Comparison of ENCODE assay signal across 11 cellular contexts in genomic region chr7:128939075-128939860, GRCh38. TPM values are rescaled to one million over a fixed set of nuclear protein-coding genes. Genes with fewer than 3 reads are reported as not detected.
DNase-seq lines count a peak whose midpoint lies in the region; ATAC-seq, FAIRE-seq and TF ChIP-seq lines count a peak whose summit lies in the region.
"Had no signal": no experiment of that assay in that cellular context is flagged by ENCODE, and none has a peak within 500 bp of the region (broad histone marks: within the 10 kb centered on the region; RNA-seq: fewer than 3 reads in every experiment).

No MANE protein-coding gene starts in this region.

- no peak for FAIRE-seq in HTR-8/SVneo (lab: Jason Lieb, UNC)

- DNase-seq in Ammon's horn (ENCODE audit: low spot score): peak; percentile 54
- peak; percentile 34 for DNase-seq in activated CD8-positive, alpha-beta T cell treated with anti-CD3 and anti-CD28 coated beads for 36 hours
- peak in 2 of 3 donors; percentile 33 to 56 for DNase-seq in right lobe of liver
- no peak for DNase-seq in gastrocnemius medialis
- no peak for DNase-seq in stimulated activated CD4-positive, alpha-beta T cell treated with anti-CD3 and anti-CD28 coated beads, Interleukin-4, amount 100 ng/mL, for 4 hours
- no peak for DNase-seq in HTR-8/SVneo (ENCODE audit: insufficient read length, low spot score)
- DNase-seq in MG63: no peak
- DNase-seq: activated CD4-positive, alpha-beta T cell treated with anti-CD3 and anti-CD28 coated beads, Interleukin-2, amount 50 U/mL, for 4 hours; EL had no signal

- WGBS in right lobe of liver (ENCODE audit: insufficient coverage, low coverage, low lambda C conversion rate, missing lambda C conversion rate): no CpG with 5 or more reads among the region's 7 CpGs

- POLR2A ChIA-PET in activated CD8-positive, alpha-beta T cell treated with anti-CD3 and anti-CD28 coated beads for 36 hours (lab: Charles Lee): interaction anchor here (0.9 kb wide), 1 partner anchor 116 kb away, joined by 3 read pairs; the partner anchor contains the start of gene TNPO3

- in situ Hi-C loops in gastrocnemius medialis (cut with MboI; ENCODE audit: low sequenced_read_pairs in 4 of 4): no loop called here

- peak overlapping the region in 2 of 3 donors; percentile 28 to 53 for H3K27ac ChIP-seq in right lobe of liver
- no peak overlapping the region for H3K27ac ChIP-seq in gastrocnemius medialis

- ATAC-seq in GM21423 (IDR thresholded peaks at IDR 0.05; ENCODE audit: unreplicated experiment): peak; percentile 17
- ATAC-seq in activated CD8-positive, alpha-beta T cell treated with anti-CD3 and anti-CD28 coated beads for 36 hours: peak; percentile 52
- peak in 3 of 4 donors; percentile 8 to 35 (median 18) for ATAC-seq in right lobe of liver
- no peak for ATAC-seq in gastrocnemius medialis

- H3K4me1 ChIP-seq in right lobe of liver (peaks cover 0 to 35% (median 5%) of the 10 kb centered on the region in 4 donors), gastrocnemius medialis (peaks cover 4 to 5% of the 10 kb centered on the region in 2 donors)

- H3K36me3 ChIP-seq in right lobe of liver (no peaks in the 10 kb centered on the region), gastrocnemius medialis (no peaks in the 10 kb centered on the region), MG63 (no peaks in the 10 kb centered on the region)

- intact Hi-C loops in activated CD8-positive, alpha-beta T cell treated with anti-CD3 and anti-CD28 coated beads for 36 hours (cut with micrococcal nuclease): no loop called here
- intact Hi-C loops in right lobe of liver (cut with DNase I) (no loop called here), gastrocnemius medialis (cut with DNase I; ENCODE audit: low total_unique reads) (no loop called here)

- peaks cover 24% of the 10 kb centered on the region for H3K27me3 Mint-ChIP-seq in activated CD8-positive, alpha-beta T cell treated with anti-CD3 and anti-CD28 coated beads for 36 hours

- H3K36me3 Mint-ChIP-seq in activated CD8-positive, alpha-beta T cell treated with anti-CD3 and anti-CD28 coated beads for 36 hours (ENCODE audit: low read depth): no peaks in the 10 kb centered on the region

- no peak for TF ChIP-seq CTCF in activated CD8-positive, alpha-beta T cell treated with anti-CD3 and anti-CD28 coated beads for 36 hours (IDR thresholded peaks at IDR 0.05)
- no peak for TF ChIP-seq CTCF in right lobe of liver (IDR thresholded peaks at IDR 0.05)
- TF ChIP-seq CTCF in gastrocnemius medialis (IDR thresholded peaks at IDR 0.05 in 4 of 5, conservative IDR thresholded peaks at IDR 0.05 in 1 of 5): no peak

- no peaks in the 10 kb centered on the region for H3K9me3 ChIP-seq in right lobe of liver
- H3K9me3 ChIP-seq in gastrocnemius medialis: no peaks in the 10 kb centered on the region
- no peaks in the 10 kb centered on the region for H3K9me3 ChIP-seq in MG63

- CTCF ChIA-PET in activated CD8-positive, alpha-beta T cell treated with anti-CD3 and anti-CD28 coated beads for 36 hours (lab: Charles Lee): interaction anchor here (1.0 to 1.6 kb wide), 3 partner anchors 24 to 152 kb away, joined by 3 to 6 read pairs (median 4); no protein-coding TSS in a partner anchor

- H3K27ac Mint-ChIP-seq in activated CD8-positive, alpha-beta T cell treated with anti-CD3 and anti-CD28 coated beads for 36 hours: no peak overlapping the region

- H3K9me3 Mint-ChIP-seq in activated CD8-positive, alpha-beta T cell treated with anti-CD3 and anti-CD28 coated beads for 36 hours: no peaks in the 10 kb centered on the region

- H3K4me1 Mint-ChIP-seq in activated CD8-positive, alpha-beta T cell treated with anti-CD3 and anti-CD28 coated beads for 36 hours (ENCODE audit: low read depth): peaks cover 31% of the 10 kb centered on the region

- H3K4me3 ChIP-seq in right lobe of liver: peak overlapping the region in 2 of 3 donors; percentile 10 to 83
- peak overlapping the region in 2 of 4 donors; percentile 52 to 53 for H3K4me3 ChIP-seq in gastrocnemius medialis
- H3K4me3 ChIP-seq in MG63: no peak overlapping the region

- no peak for TF ChIP-seq POLR2A in right lobe of liver (IDR thresholded peaks at IDR 0.05)
- no peak for TF ChIP-seq POLR2A in gastrocnemius medialis (IDR thresholded peaks at IDR 0.05)

- H3K4me3 Mint-ChIP-seq in activated CD8-positive, alpha-beta T cell treated with anti-CD3 and anti-CD28 coated beads for 36 hours: peak overlapping the region; percentile 80

- no peaks in the 10 kb centered on the region for H3K27me3 ChIP-seq in right lobe of liver
- H3K27me3 ChIP-seq in gastrocnemius medialis: peaks cover 22 to 33% (median 28%) of the 10 kb centered on the region in 3 donors
- H3K27me3 ChIP-seq in MG63: no peaks in the 10 kb centered on the region

RNA-seq across cellular contexts. Expression of gene IRF5, which starts 1.5 kb away (rescaled TPM):
- total RNA-seq in activated CD8-positive, alpha-beta T cell treated with anti-CD3 and anti-CD28 coated beads for 36 hours: 1 to 10 TPM; 6.5 to 7.7 TPM
- total RNA-seq in right lobe of liver (1 to 10 TPM; 4.6 to 8.9 (median 6.4) TPM), gastrocnemius medialis (1 to 10 TPM in 3 of 4 donors, under 1 TPM in 1; 0.27 to 3.8 (median 2.8) TPM)
- total RNA-seq in MG63 (2014; rRNA removed; shearing (Covaris generic); ENCODE audit: low replicate concordance): 0.89 and 2.4 TPM in 2 replicates

RNA-seq across cellular contexts. Expression of gene KCP, which starts 28.8 kb away (rescaled TPM):
- not detected for total RNA-seq in activated CD8-positive, alpha-beta T cell treated with anti-CD3 and anti-CD28 coated beads for 36 hours
- total RNA-seq in right lobe of liver: under 1 TPM in 4 of 6 experiments, not detected in 2; 0.10 to 0.22 (median 0.12) TPM
- total RNA-seq in gastrocnemius medialis: under 1 TPM in 1 of 4 donors, not detected in 3; 0.10 TPM
- total RNA-seq in MG63 (2014; rRNA removed; shearing (Covaris generic); ENCODE audit: low replicate concordance): not detected in 2 replicates
- total RNA-seq: fibroblast of villous mesenchyme had no signal

Comparison
In these comparisons a context has a peak if more than half of its experiments do, and no peak if none do; other contexts are left out.
1. DNase-seq: peak in Ammon's horn (single experiment), activated CD8-positive, alpha-beta T cell treated with anti-CD3 and anti-CD28 coated beads for 36 hours (single experiment) and right lobe of liver (2 of 3); none in gastrocnemius medialis (0 of 2), stimulated activated CD4-positive, alpha-beta T cell treated with anti-CD3 and anti-CD28 coated beads, Interleukin-4, amount 100 ng/mL, for 4 hours (0 of 2), HTR-8/SVneo (single experiment) and MG63 (single experiment).
2. ATAC-seq: peak in GM21423 (single experiment), activated CD8-positive, alpha-beta T cell treated with anti-CD3 and anti-CD28 coated beads for 36 hours (single experiment) and right lobe of liver (3 of 4); none in gastrocnemius medialis (0 of 2).
3. H3K27ac ChIP-seq: peak in right lobe of liver (2 of 3); none in gastrocnemius medialis (0 of 4).